Comparison of ENCODE assay signal across 30 cellular contexts in the genomic region with DNA sequence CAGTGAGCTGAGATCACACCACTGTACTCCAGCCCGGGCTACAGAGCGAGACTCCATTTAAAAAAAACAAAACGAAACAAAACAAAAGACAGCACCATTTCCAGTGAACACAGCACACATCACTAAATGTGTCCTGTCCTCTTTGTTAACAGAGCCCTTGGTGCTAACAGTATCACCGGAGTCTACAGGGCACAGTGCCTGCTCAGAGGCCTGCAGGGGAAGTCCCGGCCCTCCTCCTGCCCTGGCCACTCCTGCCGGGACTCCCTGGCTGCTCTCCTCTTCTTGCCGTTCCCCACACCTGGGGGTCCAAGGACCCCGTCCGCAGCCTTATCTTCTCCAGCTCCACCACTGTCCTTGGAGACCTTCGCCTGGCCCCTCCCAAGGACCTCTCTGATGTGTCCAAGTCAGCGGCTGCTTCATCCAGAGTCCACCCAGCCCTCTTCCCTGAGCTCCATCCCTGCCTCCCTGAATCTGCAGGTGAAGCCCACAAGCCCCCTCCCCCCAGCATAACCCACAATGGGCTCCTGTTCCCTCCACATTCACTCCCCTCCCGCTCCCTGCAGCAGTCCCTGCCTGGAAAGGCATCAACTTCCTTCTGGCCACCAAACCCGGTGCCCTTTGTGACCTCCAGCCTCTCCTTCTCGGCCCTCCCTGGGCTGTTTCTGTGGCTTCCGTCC.
"Had no signal": no experiment of that assay in that cellular context is flagged by ENCODE, and none has a peak within 500 bp of the region (broad histone marks: within the 10 kb centered on the region; RNA-seq: fewer than 3 reads in every experiment).

No MANE protein-coding gene starts in this region.

- H3K9me3 Mint-ChIP-seq: activated CD4-positive, alpha-beta T cell treated with anti-CD3 and anti-CD28 coated beads, Interleukin-2, amount 10 ng/mL, durations not matched to agents 24 days and 14 days; activated CD8-positive, alpha-beta T cell treated with anti-CD3 and anti-CD28 coated beads for 36 hours; activated naive CD8-positive, alpha-beta T cell treated with anti-CD3 and anti-CD28 coated beads for 36 hours; activated T-cell treated with anti-CD3 and anti-CD28 coated beads, Interleukin-2, amount 50 U/mL, for 72 hours; activated T-helper 17 cell treated with anti-CD3 and anti-CD28 coated beads, Interleukin-2, amount 50 U/mL, for 72 hours; T-helper 1 cell treated with Interleukin-12 subunit alpha and Interleukin-12 subunit beta and Interleukin-4 antibody, amounts not matched to agents 30 μg/mL and 1 μg/mL, for 36 hours; T-helper 2 cell treated with Interferon-gamma antibody and Interleukin-4, amounts not matched to agents 5 μg/mL and 100 μg/mL, for 36 hours had no signal

- H3K27me3 Mint-ChIP-seq: activated CD4-positive, alpha-beta T cell treated with anti-CD3 and anti-CD28 coated beads, Interleukin-2, amount 10 ng/mL, durations not matched to agents 24 days and 14 days; activated CD8-positive, alpha-beta T cell treated with anti-CD3 and anti-CD28 coated beads for 36 hours; activated naive CD8-positive, alpha-beta T cell treated with anti-CD3 and anti-CD28 coated beads for 36 hours; activated T-helper 17 cell treated with anti-CD3 and anti-CD28 coated beads, Interleukin-2, amount 50 U/mL, for 72 hours had no signal

- H3K27me3 ChIP-seq: brain microvascular endothelial cell, SJCRH30 had no signal

- DNase-seq: activated CD4-positive, alpha-beta T cell treated with anti-CD3 and anti-CD28 coated beads, Interleukin-2, amount 10 ng/mL, durations not matched to agents 24 days and 14 days; activated CD4-positive, alpha-beta T cell treated with anti-CD3 and anti-CD28 coated beads, Interleukin-2, amount 50 U/mL, for 4 hours; activated CD8-positive, alpha-beta T cell treated with anti-CD3 and anti-CD28 coated beads for 36 hours; activated effector memory CD4-positive, alpha-beta T cell treated with anti-CD3 and anti-CD28 coated beads, Interleukin-2, amount 50 U/mL, for 16 hours; activated naive CD4-positive, alpha-beta T cell; activated naive CD4-positive, alpha-beta T cell treated with anti-CD3 and anti-CD28 coated beads, Interleukin-2, amount 50 U/mL, for 16 hours; activated naive CD8-positive, alpha-beta T cell treated with anti-CD3 and anti-CD28 coated beads for 36 hours; activated T-cell treated with anti-CD3 and anti-CD28 coated beads, Interleukin-2, amount 50 U/mL, for 1 hour; activated T-cell treated with anti-CD3 and anti-CD28 coated beads, Interleukin-2, amount 50 U/mL, for 72 hours; amniotic stem cell; brain microvascular endothelial cell; NCI-H1092 treated with DMSO at 0.1 percent for 48 hours; NCI-H1417; NCI-H146; NCI-H187; NCI-H2029 treated with DMSO at 0.1 percent for 48 hours; NCI-H2107; NCI-H2171; NCI-H510A; NCI-H526; NCI-H748 treated with DMSO at 0.1 percent for 48 hours; NK-92 treated with Interleukin-12 subunit alpha and Interleukin-12 subunit beta, amount 100 ng/mL, for 24 hours; PC-9; SHP77; SJCRH30 had no signal

- H3K4me1 ChIP-seq: SJCRH30 had no signal

- H3K9me3 ChIP-seq: SJCRH30 had no signal

- H3K36me3 ChIP-seq: brain microvascular endothelial cell, SJCRH30 had no signal

- H3K4me1 Mint-ChIP-seq: activated CD4-positive, alpha-beta T cell treated with anti-CD3 and anti-CD28 coated beads, Interleukin-2, amount 10 ng/mL, durations not matched to agents 24 days and 14 days; activated naive CD8-positive, alpha-beta T cell treated with anti-CD3 and anti-CD28 coated beads for 36 hours; activated T-helper 17 cell treated with anti-CD3 and anti-CD28 coated beads, Interleukin-2, amount 50 U/mL, for 72 hours had no signal

- H3K4me3 Mint-ChIP-seq: activated CD4-positive, alpha-beta T cell treated with anti-CD3 and anti-CD28 coated beads, Interleukin-2, amount 10 ng/mL, durations not matched to agents 24 days and 14 days; activated CD8-positive, alpha-beta T cell treated with anti-CD3 and anti-CD28 coated beads for 36 hours; activated naive CD8-positive, alpha-beta T cell treated with anti-CD3 and anti-CD28 coated beads for 36 hours; activated T-cell treated with anti-CD3 and anti-CD28 coated beads, Interleukin-2, amount 50 U/mL, for 72 hours; activated T-helper 17 cell treated with anti-CD3 and anti-CD28 coated beads, Interleukin-2, amount 50 U/mL, for 72 hours; T-helper 1 cell treated with Interleukin-12 subunit alpha and Interleukin-12 subunit beta and Interleukin-4 antibody, amounts not matched to agents 30 μg/mL and 1 μg/mL, for 36 hours; T-helper 2 cell treated with Interferon-gamma antibody and Interleukin-4, amounts not matched to agents 5 μg/mL and 100 μg/mL, for 36 hours had no signal

- H3K4me2 ChIP-seq: PC-9 had no signal

- H2AFZ ChIP-seq: PC-9 had no signal

- ATAC-seq: activated CD8-positive, alpha-beta T cell treated with anti-CD3 and anti-CD28 coated beads for 36 hours; activated T-cell treated with anti-CD3 and anti-CD28 coated beads, Interleukin-2, amount 50 U/mL, for 72 hours; activated T-helper 17 cell treated with anti-CD3 and anti-CD28 coated beads, Interleukin-2, amount 50 U/mL, for 72 hours had no signal

- H3K27ac Mint-ChIP-seq: activated CD4-positive, alpha-beta T cell treated with anti-CD3 and anti-CD28 coated beads, Interleukin-2, amount 10 ng/mL, durations not matched to agents 24 days and 14 days; activated CD8-positive, alpha-beta T cell treated with anti-CD3 and anti-CD28 coated beads for 36 hours; activated naive CD8-positive, alpha-beta T cell treated with anti-CD3 and anti-CD28 coated beads for 36 hours; activated T-cell treated with anti-CD3 and anti-CD28 coated beads, Interleukin-2, amount 50 U/mL, for 72 hours; activated T-helper 17 cell treated with anti-CD3 and anti-CD28 coated beads, Interleukin-2, amount 50 U/mL, for 72 hours; T-helper 1 cell treated with Interleukin-12 subunit alpha and Interleukin-12 subunit beta and Interleukin-4 antibody, amounts not matched to agents 30 μg/mL and 1 μg/mL, for 36 hours; T-helper 2 cell treated with Interferon-gamma antibody and Interleukin-4, amounts not matched to agents 5 μg/mL and 100 μg/mL, for 36 hours had no signal

- H3K27ac ChIP-seq: brain microvascular endothelial cell, PC-9, RWPE1, SJCRH30, SK-N-MC had no signal

- H3K4me3 ChIP-seq: PC-9, SJCRH30, SK-N-MC had no signal
